In genomic region chr19:52492991-52493470, GRCh38 we compare ENCODE assay signal across 1 cellular context.
TF ChIP-seq lines count a peak whose summit lies in the region.

No MANE protein-coding gene starts in this region.

TF ChIP-seq in WTC11, 78 proteins besides CTCF, POLR2A, EP300 and RAD21 (continued from another document):
- TF ChIP-seq, protein P1, sequence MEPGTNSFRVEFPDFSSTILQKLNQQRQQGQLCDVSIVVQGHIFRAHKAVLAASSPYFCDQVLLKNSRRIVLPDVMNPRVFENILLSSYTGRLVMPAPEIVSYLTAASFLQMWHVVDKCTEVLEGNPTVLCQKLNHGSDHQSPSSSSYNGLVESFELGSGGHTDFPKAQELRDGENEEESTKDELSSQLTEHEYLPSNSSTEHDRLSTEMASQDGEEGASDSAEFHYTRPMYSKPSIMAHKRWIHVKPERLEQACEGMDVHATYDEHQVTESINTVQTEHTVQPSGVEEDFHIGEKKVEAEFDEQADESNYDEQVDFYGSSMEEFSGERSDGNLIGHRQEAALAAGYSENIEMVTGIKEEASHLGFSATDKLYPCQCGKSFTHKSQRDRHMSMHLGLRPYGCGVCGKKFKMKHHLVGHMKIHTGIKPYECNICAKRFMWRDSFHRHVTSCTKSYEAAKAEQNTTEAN (CRISPR knock-in tag; IDR thresholded peaks at IDR 0.05), result no peak
- TF ChIP-seq NR3C1 (CRISPR knock-in tag; conservative IDR thresholded peaks at IDR 0.05; ENCODE audit: low read depth) (no peak), ETV6 (CRISPR knock-in tag; IDR thresholded peaks at IDR 0.05) (0 out of 2 replicates have a peak, but pooled peaks have one; percentile 35), MXD4 (CRISPR knock-in tag; IDR thresholded peaks at IDR 0.05; ENCODE audit: borderline replicate concordance) (no peak), ZNF317 (CRISPR knock-in tag; IDR thresholded peaks at IDR 0.05; ENCODE audit: borderline replicate concordance, low read depth) (no peak), FOXP1 (CRISPR knock-in tag; IDR thresholded peaks at IDR 0.05; ENCODE audit: borderline replicate concordance) (no peak), USF1 (CRISPR knock-in tag; IDR thresholded peaks at IDR 0.05) (peak; percentile 33; the same call in 1 of the 2 replicates), ARID4B (CRISPR knock-in tag; IDR thresholded peaks at IDR 0.05; ENCODE audit: borderline replicate concordance) (0 out of 2 replicates have a peak, but pooled peaks have one; percentile 49), TEAD4 (CRISPR knock-in tag; IDR thresholded peaks at IDR 0.05) (peak; percentile 12; the same call in 1 of the 2 replicates), HMGXB4 (CRISPR knock-in tag; IDR thresholded peaks at IDR 0.05) (peak; percentile 65; the same call in 1 of the 2 replicates)
- TF ChIP-seq, protein P2, sequence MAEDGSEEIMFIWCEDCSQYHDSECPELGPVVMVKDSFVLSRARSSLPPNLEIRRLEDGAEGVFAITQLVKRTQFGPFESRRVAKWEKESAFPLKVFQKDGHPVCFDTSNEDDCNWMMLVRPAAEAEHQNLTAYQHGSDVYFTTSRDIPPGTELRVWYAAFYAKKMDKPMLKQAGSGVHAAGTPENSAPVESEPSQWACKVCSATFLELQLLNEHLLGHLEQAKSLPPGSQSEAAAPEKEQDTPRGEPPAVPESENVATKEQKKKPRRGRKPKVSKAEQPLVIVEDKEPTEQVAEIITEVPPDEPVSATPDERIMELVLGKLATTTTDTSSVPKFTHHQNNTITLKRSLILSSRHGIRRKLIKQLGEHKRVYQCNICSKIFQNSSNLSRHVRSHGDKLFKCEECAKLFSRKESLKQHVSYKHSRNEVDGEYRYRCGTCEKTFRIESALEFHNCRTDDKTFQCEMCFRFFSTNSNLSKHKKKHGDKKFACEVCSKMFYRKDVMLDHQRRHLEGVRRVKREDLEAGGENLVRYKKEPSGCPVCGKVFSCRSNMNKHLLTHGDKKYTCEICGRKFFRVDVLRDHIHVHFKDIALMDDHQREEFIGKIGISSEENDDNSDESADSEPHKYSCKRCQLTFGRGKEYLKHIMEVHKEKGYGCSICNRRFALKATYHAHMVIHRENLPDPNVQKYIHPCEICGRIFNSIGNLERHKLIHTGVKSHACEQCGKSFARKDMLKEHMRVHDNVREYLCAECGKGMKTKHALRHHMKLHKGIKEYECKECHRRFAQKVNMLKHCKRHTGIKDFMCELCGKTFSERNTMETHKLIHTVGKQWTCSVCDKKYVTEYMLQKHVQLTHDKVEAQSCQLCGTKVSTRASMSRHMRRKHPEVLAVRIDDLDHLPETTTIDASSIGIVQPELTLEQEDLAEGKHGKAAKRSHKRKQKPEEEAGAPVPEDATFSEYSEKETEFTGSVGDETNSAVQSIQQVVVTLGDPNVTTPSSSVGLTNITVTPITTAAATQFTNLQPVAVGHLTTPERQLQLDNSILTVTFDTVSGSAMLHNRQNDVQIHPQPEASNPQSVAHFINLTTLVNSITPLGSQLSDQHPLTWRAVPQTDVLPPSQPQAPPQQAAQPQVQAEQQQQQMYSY (CRISPR knock-in tag; IDR thresholded peaks at IDR 0.05), result no peak
